Comparison of ENCODE assay signal across 22 cellular contexts in genomic region chr22:37082251-37082650, GRCh38. TPM values are rescaled to one million over a fixed set of nuclear protein-coding genes. Genes with fewer than 3 reads are reported as not detected.
A peak's percentile ranks its signal among the peaks of the same experiment; 100 is the strongest.
DNase-seq lines count a peak whose midpoint lies in the region; ATAC-seq and TF ChIP-seq lines count a peak whose summit lies in the region.
"Had no signal": no experiment of that assay in that cellular context is flagged by ENCODE, and none has a peak within 500 bp of the region (broad histone marks: within the 10 kb centered on the region; RNA-seq: fewer than 3 reads in every experiment).

No MANE protein-coding gene starts in this region.

- H3K27me3 Mint-ChIP-seq in activated CD8-positive, alpha-beta T cell treated with anti-CD3 and anti-CD28 coated beads, Interleukin-2, amount 10 ng/mL, durations not matched to agents 7 days and 5 days (ENCODE audit: low read depth): no peaks in the 10 kb centered on the region
- peaks cover 3% of the 10 kb centered on the region for H3K27me3 Mint-ChIP-seq in glutamatergic neuron (ENCODE audit: unreplicated experiment)

- no peaks in the 10 kb centered on the region for H3K36me3 ChIP-seq in tibial artery
- H3K36me3 ChIP-seq: prostate gland, spleen, thoracic aorta had no signal

- H3K4me3 ChIP-seq in tibial artery: no peak overlapping the region
- H3K4me3 ChIP-seq: K562, lung, prostate gland, spleen, thoracic aorta had no signal

- no peaks in the 10 kb centered on the region for H3K36me3 Mint-ChIP-seq in activated CD8-positive, alpha-beta T cell treated with anti-CD3 and anti-CD28 coated beads, Interleukin-2, amount 10 ng/mL, durations not matched to agents 7 days and 5 days (ENCODE audit: low read depth)
- no peaks in the 10 kb centered on the region for H3K36me3 Mint-ChIP-seq in glutamatergic neuron (ENCODE audit: unreplicated experiment)
- H3K36me3 Mint-ChIP-seq: naive B cell had no signal

- H3K27ac Mint-ChIP-seq in activated CD8-positive, alpha-beta T cell treated with anti-CD3 and anti-CD28 coated beads, Interleukin-2, amount 10 ng/mL, durations not matched to agents 7 days and 5 days: peak overlapping the region; percentile 99
- peak overlapping the region; percentile 5 for H3K27ac Mint-ChIP-seq in glutamatergic neuron (ENCODE audit: unreplicated experiment)
- H3K27ac Mint-ChIP-seq: dendritic cell treated with granulocyte-macrophage colony-stimulating factor and Interleukin-4, amounts not matched to agents 40 ng/mL and 50 ng/mL, for 4 days had no signal

- no peak overlapping the region for H3K27ac ChIP-seq in tibial artery
- H3K27ac ChIP-seq: HL-60, prostate gland, spleen, thoracic aorta had no signal

- no peak for ATAC-seq in activated CD8-positive, alpha-beta T cell treated with anti-CD3 and anti-CD28 coated beads, Interleukin-2, amount 10 ng/mL, durations not matched to agents 7 days and 5 days
- no peak for ATAC-seq in HG02970 (IDR thresholded peaks at IDR 0.05; ENCODE audit: low FRiP score, unreplicated experiment)
- no peak for ATAC-seq in GM19023 (IDR thresholded peaks at IDR 0.05; ENCODE audit: unreplicated experiment)
- ATAC-seq: K562 had no signal

- H3K4me1 ChIP-seq in tibial artery: no peaks in the 10 kb centered on the region
- H3K4me1 ChIP-seq: prostate gland had no signal

- peaks cover 75% of the 10 kb centered on the region for H3K4me1 Mint-ChIP-seq in activated CD8-positive, alpha-beta T cell treated with anti-CD3 and anti-CD28 coated beads, Interleukin-2, amount 10 ng/mL, durations not matched to agents 7 days and 5 days (ENCODE audit: low read depth)
- peaks cover 3% of the 10 kb centered on the region for H3K4me1 Mint-ChIP-seq in glutamatergic neuron (ENCODE audit: low read depth, unreplicated experiment)

- H3K9me3 Mint-ChIP-seq in activated CD8-positive, alpha-beta T cell treated with anti-CD3 and anti-CD28 coated beads, Interleukin-2, amount 10 ng/mL, durations not matched to agents 7 days and 5 days (ENCODE audit: insufficient read depth): no peaks in the 10 kb centered on the region
- peaks cover 3% of the 10 kb centered on the region for H3K9me3 Mint-ChIP-seq in glutamatergic neuron (ENCODE audit: unreplicated experiment)
- H3K9me3 Mint-ChIP-seq: dendritic cell treated with granulocyte-macrophage colony-stimulating factor and Interleukin-4, amounts not matched to agents 40 ng/mL and 50 ng/mL, for 4 days; naive B cell had no signal

- TF ChIP-seq CTCF in glutamatergic neuron (IDR thresholded peaks at IDR 0.05; ENCODE audit: partially characterized antibody, unreplicated experiment) (no peak), tibial artery (IDR thresholded peaks at IDR 0.05) (no peak)

- H3K4me3 Mint-ChIP-seq in activated CD8-positive, alpha-beta T cell treated with anti-CD3 and anti-CD28 coated beads, Interleukin-2, amount 10 ng/mL, durations not matched to agents 7 days and 5 days: no peak overlapping the region
- H3K4me3 Mint-ChIP-seq in glutamatergic neuron (ENCODE audit: unreplicated experiment): no peak overlapping the region
- H3K4me3 Mint-ChIP-seq: dendritic cell treated with granulocyte-macrophage colony-stimulating factor and Interleukin-4, amounts not matched to agents 40 ng/mL and 50 ng/mL, for 4 days; naive B cell had no signal

- CTCF ChIA-PET in activated CD8-positive, alpha-beta T cell treated with anti-CD3 and anti-CD28 coated beads, Interleukin-2, amount 10 ng/mL, durations not matched to agents 7 days and 5 days (lab: Charles Lee): interaction anchor here (1.4 to 5.2 kb wide), 2 partner anchors 41 to 226 kb away, joined by 3 to 135 read pairs; no protein-coding TSS in a partner anchor

- H3K27me3 ChIP-seq in tibial artery: peaks cover 0 to 70% of the 10 kb centered on the region in 2 donors

- intact Hi-C loops in tibial artery (cut with DNase I; ENCODE audit: low total_unique reads): no loop called here

- no peaks in the 10 kb centered on the region for H3K9me3 ChIP-seq in tibial artery
- H3K9me3 ChIP-seq: prostate gland, spleen, thoracic aorta had no signal

- POLR2A ChIA-PET in activated CD8-positive, alpha-beta T cell treated with anti-CD3 and anti-CD28 coated beads, Interleukin-2, amount 10 ng/mL, durations not matched to agents 7 days and 5 days (lab: Charles Lee): interaction anchor here (1.1 to 3.9 kb wide), 3 partner anchors 13 to 68 kb away, joined by 3 to 99 read pairs (median 10); partner anchors contain the start of gene IL2RB

- peak; percentile 43 to 49 for DNase-seq in stimulated activated CD4-positive, alpha-beta T cell treated with anti-CD3 and anti-CD28 coated beads, Interleukin-15, amount 100 ng/mL, for 48 hours (ENCODE audit: low read depth in 2 of 2)
- DNase-seq in stimulated activated CD4-positive, alpha-beta T cell treated with anti-CD3 and anti-CD28 coated beads, Interleukin-12 subunit alpha, Interleukin-12 subunit beta, amount 100 ng/mL, for 4 hours: no peak
- DNase-seq in activated CD8-positive, alpha-beta T cell treated with anti-CD3 and anti-CD28 coated beads, Interleukin-2, amount 10 ng/mL, durations not matched to agents 7 days and 5 days: no peak
- DNase-seq in glutamatergic neuron (no peak), cerebellum (ENCODE audit: low spot score) (no peak), tibial artery (no peak)
- DNase-seq: erythroblast, naive B cell, NCI-H1092, NCI-H2107, NCI-H69, spleen had no signal

RNA-seq across cellular contexts. Expression of gene TMPRSS6, which starts 27.3 kb away (rescaled TPM):
- total RNA-seq in activated CD8-positive, alpha-beta T cell treated with anti-CD3 and anti-CD28 coated beads, Interleukin-2, amount 10 ng/mL, durations not matched to agents 7 days and 5 days: 1 to 10 TPM; 1.1 TPM
- total RNA-seq in glutamatergic neuron (ENCODE audit: unreplicated experiment) (0.12 TPM), cerebellum (not detected)
- total RNA-seq: glomerular endothelial cell, K562, SK-MEL-5, thoracic aorta had no signal

RNA-seq across cellular contexts. Expression of gene KCTD17, which starts 30.7 kb away (rescaled TPM):
- total RNA-seq in activated CD8-positive, alpha-beta T cell treated with anti-CD3 and anti-CD28 coated beads, Interleukin-2, amount 10 ng/mL, durations not matched to agents 7 days and 5 days: 10 to 100 TPM; 34.3 to 35.9 TPM
- total RNA-seq in glutamatergic neuron (ENCODE audit: unreplicated experiment) (137 TPM), cerebellum (18.8 TPM)

Comparison
In these comparisons a context has a peak if more than half of its experiments do, and no peak if none do; other contexts are left out.
1. DNase-seq: peak in stimulated activated CD4-positive, alpha-beta T cell treated with anti-CD3 and anti-CD28 coated beads, Interleukin-15, amount 100 ng/mL, for 48 hours (2 of 2); none in stimulated activated CD4-positive, alpha-beta T cell treated with anti-CD3 and anti-CD28 coated beads, Interleukin-12 subunit alpha, Interleukin-12 subunit beta, amount 100 ng/mL, for 4 hours (single experiment), activated CD8-positive, alpha-beta T cell treated with anti-CD3 and anti-CD28 coated beads, Interleukin-2, amount 10 ng/mL, durations not matched to agents 7 days and 5 days (single experiment), glutamatergic neuron (single experiment), cerebellum (single experiment) and tibial artery (0 of 2).